Comparison of ENCODE assay signal across 8 cellular contexts in genomic region chr6:17907467-17908229, GRCh38.
DNase-seq lines count a peak whose midpoint lies in the region; ATAC-seq and TF ChIP-seq lines count a peak whose summit lies in the region.

No MANE protein-coding gene starts in this region.

- TF ChIP-seq CTCF in activated B cell treated with CpG ODN at 0.5 μM for 24 hours (IDR thresholded peaks at IDR 0.05): no peak
- TF ChIP-seq CTCF in sigmoid colon (IDR thresholded peaks at IDR 0.05): no peak
- TF ChIP-seq CTCF in CD4-positive, alpha-beta T cell (IDR thresholded peaks at IDR 0.05): no peak
- no peak for TF ChIP-seq CTCF in GM10266 (IDR thresholded peaks at IDR 0.05; ENCODE audit: control insufficient read depth, insufficient read depth, low read depth, missing control alignments)

- H3K4me1 Mint-ChIP-seq in activated B cell treated with CpG ODN at 0.5 μM for 24 hours: peaks cover 27% of the 10 kb centered on the region
- peaks cover 4% of the 10 kb centered on the region for H3K4me1 Mint-ChIP-seq in CD4-positive, alpha-beta T cell (ENCODE audit: low read depth)

- no peaks in the 10 kb centered on the region for H3K9me3 Mint-ChIP-seq in activated B cell treated with CpG ODN at 0.5 μM for 24 hours
- no peaks in the 10 kb centered on the region for H3K9me3 Mint-ChIP-seq in CD4-positive, alpha-beta T cell

- H3K4me1 ChIP-seq in sigmoid colon: peaks cover 0 to 54% (median 34%) of the 10 kb centered on the region in 4 donors

- H3K4me3 Mint-ChIP-seq in activated B cell treated with CpG ODN at 0.5 μM for 24 hours: no peak overlapping the region
- H3K4me3 Mint-ChIP-seq in CD4-positive, alpha-beta T cell: no peak overlapping the region

- no peaks in the 10 kb centered on the region for H3K27me3 ChIP-seq in sigmoid colon
- H3K27me3 ChIP-seq in CD4-positive, alpha-beta T cell (ENCODE audit: control insufficient read depth, insufficient read depth, low read length): peaks cover 7% of the 10 kb centered on the region

- no peaks in the 10 kb centered on the region for H3K36me3 ChIP-seq in sigmoid colon

- H3K27ac ChIP-seq in sigmoid colon: peak overlapping the region in 3 of 4 donors; percentile 41 to 54 (median 47)
- no peak overlapping the region for H3K27ac ChIP-seq in CD4-positive, alpha-beta T cell (ENCODE audit: low read depth, low read length)

- no peak overlapping the region for H3K4me3 ChIP-seq in sigmoid colon

- no peaks in the 10 kb centered on the region for H3K27me3 Mint-ChIP-seq in activated B cell treated with CpG ODN at 0.5 μM for 24 hours
- peaks cover 13% of the 10 kb centered on the region for H3K27me3 Mint-ChIP-seq in CD4-positive, alpha-beta T cell

- ATAC-seq in HG03469 (IDR thresholded peaks at IDR 0.05; ENCODE audit: unreplicated experiment) (peak; percentile 70), activated B cell treated with CpG ODN at 0.5 μM for 24 hours (ENCODE audit: low read depth) (peak; percentile 82), Right ventricle myocardium inferior (peak; percentile 87), HG03135 (IDR thresholded peaks at IDR 0.05; ENCODE audit: unreplicated experiment) (no peak)
- ATAC-seq in CD4-positive, alpha-beta T cell (ENCODE audit: poor library complexity): no peak

- CTCF ChIA-PET in activated B cell treated with CpG ODN at 0.5 μM for 24 hours (lab: Charles Lee): interaction anchor here (0.6 kb wide), 1 partner anchor 56 kb away, joined by 4 read pairs; no protein-coding TSS in a partner anchor
- CTCF ChIA-PET in CD4-positive, alpha-beta T cell (lab: Charles Lee): no interaction called here

- POLR2A ChIA-PET in activated B cell treated with CpG ODN at 0.5 μM for 24 hours (lab: Charles Lee): no interaction called here
- POLR2A ChIA-PET in CD4-positive, alpha-beta T cell (lab: Charles Lee): no interaction called here

- 42 to 65% methylated on average over 7 of the region's 7 CpGs for WGBS in sigmoid colon, 2 donors

- no peak for TF ChIP-seq EP300 in sigmoid colon (IDR thresholded peaks at IDR 0.05)

- H3K27ac Mint-ChIP-seq in activated B cell treated with CpG ODN at 0.5 μM for 24 hours: no peak overlapping the region
- H3K27ac Mint-ChIP-seq in CD4-positive, alpha-beta T cell: no peak overlapping the region

- DNase-seq in DMS 273 (lab: John Stamatoyannopoulos, UW; ENCODE audit: unreplicated experiment): peak; percentile 66
- no peak for DNase-seq in activated B cell treated with CpG ODN at 0.5 μM for 24 hours
- peak; percentile 78 for DNase-seq in Right ventricle myocardium inferior (ENCODE audit: missing footprints)
- DNase-seq in sigmoid colon: peak; percentile 90
- DNase-seq in CD4-positive, alpha-beta T cell: no peak
- no peak for DNase-seq in GM10266 (ENCODE audit: extremely low spot score)

- H3K36me3 Mint-ChIP-seq in activated B cell treated with CpG ODN at 0.5 μM for 24 hours (ENCODE audit: low read depth): no peaks in the 10 kb centered on the region
- H3K36me3 Mint-ChIP-seq in CD4-positive, alpha-beta T cell (ENCODE audit: low read depth): no peaks in the 10 kb centered on the region

- no peaks in the 10 kb centered on the region for H3K9me3 ChIP-seq in sigmoid colon
- no peaks in the 10 kb centered on the region for H3K9me3 ChIP-seq in CD4-positive, alpha-beta T cell (ENCODE audit: control insufficient read depth, low read length)

- TF ChIP-seq POLR2A in sigmoid colon (IDR thresholded peaks at IDR 0.05): no peak

- intact Hi-C loops in activated B cell treated with CpG ODN at 0.5 μM for 24 hours (cut with micrococcal nuclease): no loop called here
- intact Hi-C loops in Right ventricle myocardium inferior (cut with DNase I): no loop called here
- intact Hi-C loops in sigmoid colon (cut with DNase I): no loop called here
- intact Hi-C loops in CD4-positive, alpha-beta T cell (cut with DNase I, micrococcal nuclease): loop anchor here in 1 of 2 experiments (10.0 kb wide), 1 partner anchor 373 kb away; no protein-coding TSS in a partner anchor

Comparison
In these comparisons a context has a peak if more than half of its experiments do, and no peak if none do; other contexts are left out.
1. DNase-seq: peak in DMS 273 (single experiment), Right ventricle myocardium inferior (single experiment) and sigmoid colon (single experiment); none in activated B cell treated with CpG ODN at 0.5 μM for 24 hours (single experiment), CD4-positive, alpha-beta T cell (0 of 10) and GM10266 (single experiment).
2. ATAC-seq: peak in HG03469 (single experiment), activated B cell treated with CpG ODN at 0.5 μM for 24 hours (single experiment) and Right ventricle myocardium inferior (single experiment); none in HG03135 (single experiment) and CD4-positive, alpha-beta T cell (single experiment).